18 cellular contexts compared by ENCODE assay signal in the genomic region with DNA sequence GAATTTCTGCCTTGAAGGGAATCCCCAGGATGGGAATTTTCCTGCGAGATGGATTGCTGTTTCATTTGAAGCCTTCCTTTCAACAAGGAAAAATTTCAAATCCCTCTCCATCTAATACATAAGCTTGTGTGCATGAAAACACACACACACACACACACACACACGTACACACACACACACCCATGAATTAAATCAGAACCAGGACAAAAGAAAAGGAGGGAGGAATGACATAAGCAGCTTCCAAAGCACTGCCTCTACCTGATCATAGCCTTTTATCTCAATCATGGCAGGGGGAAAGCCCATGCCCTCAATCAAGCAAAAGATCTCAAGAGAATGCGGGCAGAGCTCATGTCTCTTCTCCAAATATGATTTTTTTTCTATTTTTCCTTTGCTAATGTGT.
A peak's percentile ranks its signal among the peaks of the same experiment; 100 is the strongest.
DNase-seq lines count a peak whose midpoint lies in the region; ATAC-seq, FAIRE-seq and TF ChIP-seq lines count a peak whose summit lies in the region.
"Had no signal": no experiment of that assay in that cellular context is flagged by ENCODE, and none has a peak within 500 bp of the region (broad histone marks: within the 10 kb centered on the region; RNA-seq: fewer than 3 reads in every experiment).

No MANE protein-coding gene starts in this region.

- no peaks in the 10 kb centered on the region for H3K9me3 ChIP-seq in HEK293 (ENCODE audit: control insufficient read depth, insufficient read depth, low read depth, low read length)
- no peaks in the 10 kb centered on the region for H3K9me3 ChIP-seq in K562 (replicated peaks; ENCODE audit: control insufficient read depth, insufficient read depth, low read depth, low read length)
- no peaks in the 10 kb centered on the region for H3K9me3 ChIP-seq in tibial nerve
- H3K9me3 ChIP-seq: A549, BE2C had no signal

- no peak for TF ChIP-seq POLR2A in K562 (conservative IDR thresholded peaks at IDR 0.05)
- TF ChIP-seq POLR2A in tibial nerve (IDR thresholded peaks at IDR 0.05): no peak

- H3K36me3 ChIP-seq in HEK293 (ENCODE audit: control insufficient read depth in 2 of 2, insufficient read depth in 1 of 2, low read length in 2 of 2) (no peaks in the 10 kb centered on the region), K562 (ENCODE audit: control insufficient read depth, insufficient read depth, low read length) (no peaks in the 10 kb centered on the region), tibial nerve (no peaks in the 10 kb centered on the region)
- H3K36me3 ChIP-seq: BE2C had no signal

- WGBS in K562 (ENCODE audit: insufficient coverage, low coverage, missing lambda C conversion rate): 21% methylated on average over 3 of the region's 3 CpGs
- WGBS in tibial nerve, 2 donors: 72 to 76% methylated on average over 3 of the region's 3 CpGs

- H3K4me1 ChIP-seq in HEK293 (ENCODE audit: control insufficient read depth, insufficient read depth, low read length) (no peaks in the 10 kb centered on the region), K562 (replicated peaks in 1 of 2; ENCODE audit: control insufficient read depth in 2 of 2, insufficient read depth in 2 of 2, low read length in 2 of 2) (peaks cover 18 to 42% of the 10 kb centered on the region in 2 experiments), tibial nerve (no peaks in the 10 kb centered on the region)
- H3K4me1 ChIP-seq: A549, BE2C had no signal

- TF ChIP-seq CTCF in HEK293 (tag by site-specific recombination; IDR thresholded peaks at IDR 0.05) (no peak), K562 (IDR thresholded peaks at IDR 0.05 in 2 of 3, conservative IDR thresholded peaks at IDR 0.05 in 1 of 3; ENCODE audit: insufficient read depth in 2 of 3, low read depth in 1 of 3, low read length in 3 of 3) (no peak), tibial nerve (IDR thresholded peaks at IDR 0.05) (no peak)

- no peak for TF ChIP-seq RAD21 in K562 (CRISPR knock-in tag; conservative IDR thresholded peaks at IDR 0.05 in 1 of 2, IDR thresholded peaks at IDR 0.05 in 1 of 2)

- no peak overlapping the region for H2AFZ ChIP-seq in K562 (ENCODE audit: low read depth, low read length)

- H4K20me1 ChIP-seq in K562 (replicated peaks; ENCODE audit: control insufficient read depth, insufficient read depth, low read length): no peaks in the 10 kb centered on the region

- BruUV-seq in K562 (replicated peaks; lab: Mats Ljungman, UMichigan): no TSS peak

- H3K27ac ChIP-seq in HEK293 (ENCODE audit: extremely low read depth, low read depth, low read length) (no peak overlapping the region), K562 (ENCODE audit: extremely low read depth, low read depth, low read length) (peak overlapping the region; percentile 51; the same call in 1 of the 3 replicates), tibial nerve (no peak overlapping the region)
- H3K27ac ChIP-seq: A549, C4-2B had no signal

- CTCF ChIA-PET in HEK293 (lab: Yijun Ruan, JAX): no interaction called here
- CTCF ChIA-PET in K562 (lab: Yijun Ruan, JAX; ENCODE audit: low intra/inter-chr PET ratio): no interaction called here

- FAIRE-seq in K562 (lab: Jason Lieb, UNC): no peak
- FAIRE-seq: A549, D721Med, G401.6, GM12891, H54 had no signal

- intact Hi-C loops in K562 (cut with micrococcal nuclease): no loop called here

- TF ChIP-seq EP300 in K562 (IDR thresholded peaks at IDR 0.05; ENCODE audit: low read length): no peak
- TF ChIP-seq EP300 in tibial nerve (IDR thresholded peaks at IDR 0.05): no peak

- no peaks in the 10 kb centered on the region for H3K9me1 ChIP-seq in K562 (ENCODE audit: control insufficient read depth, insufficient read depth, low read length)

- POLR2A ChIA-PET in HEK293 (lab: Yijun Ruan, JAX) (no interaction called here), K562 (lab: Yijun Ruan, JAX) (interaction anchor here (1.4 kb wide), 1 partner anchor 21 kb away, joined by 3 read pairs; no protein-coding TSS in a partner anchor)

- H3K4me2 ChIP-seq in K562 (ENCODE audit: insufficient read depth, low read length): no peak overlapping the region
- H3K4me2 ChIP-seq: A549 had no signal

- ATAC-seq in K562: peak; percentile 14; the same call in 2 of the 3 replicates
- ATAC-seq in GM21515 (IDR thresholded peaks at IDR 0.05; ENCODE audit: unreplicated experiment): no peak
- ATAC-seq: A549, HCT116 had no signal

- H3K27me3 ChIP-seq in K562 (ENCODE audit: control insufficient read depth in 2 of 2, insufficient read depth in 2 of 2, low read length in 2 of 2) (no peaks in the 10 kb centered on the region), tibial nerve (no peaks in the 10 kb centered on the region)
- H3K27me3 ChIP-seq: BE2C had no signal

- in situ Hi-C loops in K562 (cut with MboI): no loop called here

- H3K79me2 ChIP-seq in K562 (ENCODE audit: control insufficient read depth, insufficient read depth, low read length): no peaks in the 10 kb centered on the region

- no peak overlapping the region for H3K9ac ChIP-seq in K562 (ENCODE audit: insufficient read depth in 1 of 2, low read depth in 2 of 2, low read length in 2 of 2)

- H3K4me3 ChIP-seq in HEK293 (ENCODE audit: low read depth, low read length): no peak overlapping the region
- no peak overlapping the region for H3K4me3 ChIP-seq in K562
- H3K4me3 ChIP-seq in tibial nerve: no peak overlapping the region
- H3K4me3 ChIP-seq: A549 had no signal

- DNase-seq in K562 (ENCODE audit: extremely low read depth in 1 of 4, low spot score in 3 of 4) (peak in 1 of 4 experiments; percentile 14), left kidney (ENCODE audit: low read depth, low spot score) (peak; percentile 38), renal cortical epithelial cell (ENCODE audit: low read depth) (peak; percentile 33), tibial nerve (ENCODE audit: low spot score in 2 of 2) (no peak)
- no peak for DNase-seq in activated CD4-positive, alpha-beta T cell treated with anti-CD3 and anti-CD28 coated beads for 48 hours
- DNase-seq: BE2C; CD4-positive, alpha-beta memory T cell; DMS153; EL had no signal

TF ChIP-seq in HEK293, 187 proteins besides CTCF, POLR2A, EP300 and RAD21 (continues in another document):
- TF ChIP-seq, protein P1, sequence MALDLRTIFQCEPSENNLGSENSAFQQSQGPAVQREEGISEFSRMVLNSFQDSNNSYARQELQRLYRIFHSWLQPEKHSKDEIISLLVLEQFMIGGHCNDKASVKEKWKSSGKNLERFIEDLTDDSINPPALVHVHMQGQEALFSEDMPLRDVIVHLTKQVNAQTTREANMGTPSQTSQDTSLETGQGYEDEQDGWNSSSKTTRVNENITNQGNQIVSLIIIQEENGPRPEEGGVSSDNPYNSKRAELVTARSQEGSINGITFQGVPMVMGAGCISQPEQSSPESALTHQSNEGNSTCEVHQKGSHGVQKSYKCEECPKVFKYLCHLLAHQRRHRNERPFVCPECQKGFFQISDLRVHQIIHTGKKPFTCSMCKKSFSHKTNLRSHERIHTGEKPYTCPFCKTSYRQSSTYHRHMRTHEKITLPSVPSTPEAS (tag by site-specific recombination; IDR thresholded peaks at IDR 0.05): peak; percentile 62
- peak; percentile 81 for TF ChIP-seq GFI1B (tag by site-specific recombination; IDR thresholded peaks at IDR 0.05)
- TF ChIP-seq, protein P2, sequence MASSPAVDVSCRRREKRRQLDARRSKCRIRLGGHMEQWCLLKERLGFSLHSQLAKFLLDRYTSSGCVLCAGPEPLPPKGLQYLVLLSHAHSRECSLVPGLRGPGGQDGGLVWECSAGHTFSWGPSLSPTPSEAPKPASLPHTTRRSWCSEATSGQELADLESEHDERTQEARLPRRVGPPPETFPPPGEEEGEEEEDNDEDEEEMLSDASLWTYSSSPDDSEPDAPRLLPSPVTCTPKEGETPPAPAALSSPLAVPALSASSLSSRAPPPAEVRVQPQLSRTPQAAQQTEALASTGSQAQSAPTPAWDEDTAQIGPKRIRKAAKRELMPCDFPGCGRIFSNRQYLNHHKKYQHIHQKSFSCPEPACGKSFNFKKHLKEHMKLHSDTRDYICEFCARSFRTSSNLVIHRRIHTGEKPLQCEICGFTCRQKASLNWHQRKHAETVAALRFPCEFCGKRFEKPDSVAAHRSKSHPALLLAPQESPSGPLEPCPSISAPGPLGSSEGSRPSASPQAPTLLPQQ (tag by site-specific recombination; IDR thresholded peaks at IDR 0.05): 0 out of 2 replicates have a peak, but pooled peaks have one; percentile 28

TF ChIP-seq in K562, 482 proteins besides CTCF, POLR2A, EP300 and RAD21:
- TF ChIP-seq ARID1B (IDR thresholded peaks at IDR 0.05) (0 out of 2 replicates have a peak, but pooled peaks have one; percentile 18), FOXP1 (CRISPR knock-in tag; IDR thresholded peaks at IDR 0.05) (no peak), RCOR1 (IDR thresholded peaks at IDR 0.05; ENCODE audit: borderline replicate concordance in 1 of 2, low read depth in 2 of 2, low read length in 2 of 2) (peak in 1 of 2 experiments; percentile 30; a peak in 1 of 4 replicates), KDM1A (IDR thresholded peaks at IDR 0.05) (peak; percentile 68 to 75; a peak in 3 of 4 replicates), SMC3 (conservative IDR thresholded peaks at IDR 0.05; ENCODE audit: insufficient read depth, low read depth, low read length) (no peak), CBFA2T2 (conservative IDR thresholded peaks at IDR 0.05) (0 out of 2 replicates have a peak, but pooled peaks have one; percentile 3)

Comparison
In these comparisons a context has a peak if more than half of its experiments do, and no peak if none do; other contexts are left out.
1. DNase-seq: peak in left kidney (single experiment) and renal cortical epithelial cell (single experiment); none in activated CD4-positive, alpha-beta T cell treated with anti-CD3 and anti-CD28 coated beads for 48 hours (single experiment) and tibial nerve (0 of 2).